ENCODE assay signal across 16 cellular contexts in genomic region chr6:10382728-10383127, GRCh38. TPM values are rescaled to one million over a fixed set of nuclear protein-coding genes. Genes with fewer than 3 reads are reported as not detected.
DNase-seq lines count a peak whose midpoint lies in the region; ATAC-seq and TF ChIP-seq lines count a peak whose summit lies in the region.
"Had no signal": no experiment of that assay in that cellular context is flagged by ENCODE, and none has a peak within 500 bp of the region (broad histone marks: within the 10 kb centered on the region; RNA-seq: fewer than 3 reads in every experiment).

No MANE protein-coding gene starts in this region.

- peaks cover 78% of the 10 kb centered on the region for H3K27me3 ChIP-seq in H7 (ENCODE audit: control insufficient read depth, insufficient read depth, low read length)

- peak overlapping the region; percentile 19 for H3K4me3 Mint-ChIP-seq in stimulated activated naive CD8-positive, alpha-beta T cell treated with anti-CD3 and anti-CD28 coated beads, Interleukin-15, Interleukin-2, amounts not matched to agents 100 ng/mL and 50 ng/mL, for 24 hours
- peak overlapping the region in 1 of 2 donors; percentile 0 for H3K4me3 Mint-ChIP-seq in stimulated activated naive CD8-positive, alpha-beta T cell treated with anti-CD3 and anti-CD28 coated beads, Interleukin-15, amount 100 ng/mL, for 72 hours
- H3K4me3 Mint-ChIP-seq: stimulated activated effector memory CD8-positive, alpha-beta T cell treated with anti-CD3 and anti-CD28 coated beads, Interleukin-12 subunit alpha, Interleukin-12 subunit beta, amount 100 ng/mL, for 72 hours had no signal

- H3K36me3 ChIP-seq in H7 (replicated peaks; ENCODE audit: control insufficient read depth, insufficient read depth, low read length), result no peaks in the 10 kb centered on the region
- H3K36me3 ChIP-seq: BE2C, transverse colon had no signal

- TF ChIP-seq CTCF in RWPE1 (conservative IDR thresholded peaks at IDR 0.05; ENCODE audit: low read depth), result no peak

- H3K4me1 Mint-ChIP-seq in stimulated activated naive CD8-positive, alpha-beta T cell treated with anti-CD3 and anti-CD28 coated beads, Interleukin-15, Interleukin-2, amounts not matched to agents 100 ng/mL and 50 ng/mL, for 24 hours (ENCODE audit: low read depth), result peaks cover 9% of the 10 kb centered on the region
- H3K4me1 Mint-ChIP-seq in stimulated activated naive CD8-positive, alpha-beta T cell treated with anti-CD3 and anti-CD28 coated beads, Interleukin-15, amount 100 ng/mL, for 72 hours, result peaks cover 37% of the 10 kb centered on the region

- no peaks in the 10 kb centered on the region for H3K9me3 ChIP-seq in iPS-18c (ENCODE audit: control insufficient read depth, insufficient read depth, low read length)
- H3K9me3 ChIP-seq: BE2C, transverse colon had no signal

- CTCF ChIA-PET in RWPE1 (lab: Yijun Ruan, JAX), result no interaction called here

- peaks cover 77% of the 10 kb centered on the region for H3K27me3 Mint-ChIP-seq in stimulated activated naive CD8-positive, alpha-beta T cell treated with anti-CD3 and anti-CD28 coated beads, Interleukin-15, Interleukin-2, amounts not matched to agents 100 ng/mL and 50 ng/mL, for 24 hours
- H3K27me3 Mint-ChIP-seq in stimulated activated naive CD8-positive, alpha-beta T cell treated with anti-CD3 and anti-CD28 coated beads, Interleukin-15, amount 100 ng/mL, for 72 hours, result peaks cover 87% of the 10 kb centered on the region

- ATAC-seq in stimulated activated naive CD8-positive, alpha-beta T cell treated with anti-CD3 and anti-CD28 coated beads, Interleukin-15, amount 100 ng/mL, for 72 hours, result no peak

- DNase-seq in stimulated activated naive CD8-positive, alpha-beta T cell treated with anti-CD3 and anti-CD28 coated beads, Interleukin-15, amount 100 ng/mL, for 72 hours, result no peak
- DNase-seq in RWPE1 (ENCODE audit: low spot score), result no peak
- no peak for DNase-seq in HCEC 1CT
- no peak for DNase-seq in H7
- DNase-seq in NCI-H1105 treated with DMSO at 0.1 percent for 48 hours (lab: John Stamatoyannopoulos, UW), result no peak
- DNase-seq: activated CD4-positive, CD25-positive, alpha-beta regulatory T cell; activated naive CD4-positive, alpha-beta T cell treated with anti-CD3 and anti-CD28 coated beads, Interleukin-2, amount 50 U/mL, for 16 hours; BE2C; DMS79; small intestine; transverse colon had no signal

- H3K36me3 Mint-ChIP-seq in stimulated activated naive CD8-positive, alpha-beta T cell treated with anti-CD3 and anti-CD28 coated beads, Interleukin-15, Interleukin-2, amounts not matched to agents 100 ng/mL and 50 ng/mL, for 24 hours (ENCODE audit: low read depth), result peaks cover 15% of the 10 kb centered on the region
- H3K36me3 Mint-ChIP-seq: stimulated activated effector memory CD8-positive, alpha-beta T cell treated with anti-CD3 and anti-CD28 coated beads, Interleukin-12 subunit alpha, Interleukin-12 subunit beta, amount 100 ng/mL, for 72 hours had no signal

- H3K27ac ChIP-seq in RWPE1, result peak overlapping the region; percentile 71
- H3K27ac ChIP-seq: parathyroid adenoma, transverse colon had no signal

- H3K4me3 ChIP-seq in iPS-18c (ENCODE audit: insufficient read depth, low read depth, low read length) (peak overlapping the region; percentile 25; the same call in 1 of the 2 replicates), H7 (ENCODE audit: insufficient read depth, low read depth, low read length) (no peak overlapping the region)

- H3K27ac Mint-ChIP-seq in stimulated activated naive CD8-positive, alpha-beta T cell treated with anti-CD3 and anti-CD28 coated beads, Interleukin-15, Interleukin-2, amounts not matched to agents 100 ng/mL and 50 ng/mL, for 24 hours, result no peak overlapping the region
- peak overlapping the region in 1 of 2 donors; percentile 53 for H3K27ac Mint-ChIP-seq in stimulated activated naive CD8-positive, alpha-beta T cell treated with anti-CD3 and anti-CD28 coated beads, Interleukin-15, amount 100 ng/mL, for 72 hours
- H3K27ac Mint-ChIP-seq: stimulated activated effector memory CD8-positive, alpha-beta T cell treated with anti-CD3 and anti-CD28 coated beads, Interleukin-12 subunit alpha, Interleukin-12 subunit beta, amount 100 ng/mL, for 72 hours had no signal

- POLR2A ChIA-PET in RWPE1 (lab: Yijun Ruan, JAX; ENCODE audit: low non-redundant PET), result no interaction called here

- H3K9me3 Mint-ChIP-seq in stimulated activated naive CD8-positive, alpha-beta T cell treated with anti-CD3 and anti-CD28 coated beads, Interleukin-15, Interleukin-2, amounts not matched to agents 100 ng/mL and 50 ng/mL, for 24 hours, result peaks cover 8% of the 10 kb centered on the region
- H3K9me3 Mint-ChIP-seq in stimulated activated naive CD8-positive, alpha-beta T cell treated with anti-CD3 and anti-CD28 coated beads, Interleukin-15, amount 100 ng/mL, for 72 hours, result peaks cover 0 to 5% of the 10 kb centered on the region in 2 donors

RNA-seq across cellular contexts. Expression of gene TFAP2A, which starts 32.1 kb away (rescaled TPM):
- total RNA-seq in H7 (2014; rRNA removed; shearing (Covaris generic)), result not detected in 2 replicates
- total RNA-seq: fibroblast of lung, transverse colon had no signal
